In the genomic region with DNA sequence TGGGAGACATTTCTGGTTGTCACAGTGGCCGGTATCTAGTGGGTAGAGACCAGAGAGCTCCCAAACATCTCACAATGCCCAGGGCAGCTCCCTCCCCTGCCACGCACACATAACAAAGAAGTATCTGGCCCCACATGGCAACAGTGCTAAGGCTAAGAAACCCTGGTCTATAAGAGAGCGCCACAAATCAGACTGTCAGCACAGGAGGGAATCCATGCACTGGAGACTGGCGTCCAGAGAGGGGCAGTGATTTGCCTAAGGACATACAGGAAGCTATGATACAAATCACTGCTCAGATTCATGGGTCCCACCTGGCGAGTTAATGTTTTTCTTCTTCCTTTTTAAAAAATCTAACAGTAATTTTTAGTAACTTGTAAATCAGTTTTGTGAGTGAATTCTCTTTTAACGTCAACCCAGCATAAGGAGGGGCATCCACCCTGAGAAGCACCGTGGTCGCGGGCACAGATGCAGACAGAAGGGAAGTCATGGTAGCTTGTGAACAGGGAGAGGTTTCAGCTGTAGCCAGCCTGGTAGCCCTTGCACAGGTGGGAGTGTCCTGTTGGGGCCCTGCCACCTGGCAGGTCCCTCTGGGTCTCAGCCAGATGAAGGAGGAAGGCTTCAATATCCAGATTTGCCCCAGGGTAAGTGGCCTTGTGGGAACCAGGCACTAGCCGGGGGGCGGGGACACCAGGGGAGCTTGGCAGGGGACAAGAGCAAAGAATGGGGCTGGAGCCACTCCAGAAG, we compare ENCODE assay signal across 8 cellular contexts. TPM values are rescaled to one million over a fixed set of nuclear protein-coding genes. Genes with fewer than 3 reads are reported as not detected.
A peak's percentile ranks its signal among the peaks of the same experiment; 100 is the strongest.
DNase-seq lines count a peak whose midpoint lies in the region; ATAC-seq and TF ChIP-seq lines count a peak whose summit lies in the region.

No MANE protein-coding gene starts in this region.

- in situ Hi-C loops in mammary epithelial cell (cut with MboI; ENCODE audit: low sequenced_read_pairs in 2 of 2) = no loop called here

- DNase-seq in breast epithelium (ENCODE audit: low spot score in 2 of 2) (peak in 1 of 2 donors; percentile 38), mammary epithelial cell (no peak), memory B cell (ENCODE audit: low spot score in 2 of 2) (peak in 1 of 2 donors; percentile 19), upper lobe of left lung (peak in 1 of 2 donors; percentile 65), DMS53 treated with DMSO at 0.1 percent for 48 hours (lab: John Stamatoyannopoulos, UW; ENCODE audit: unreplicated experiment) (no peak), GM19238 (ENCODE audit: insufficient read length, low spot score) (no peak), T1000 (lab: John Stamatoyannopoulos, UW) (no peak)
- DNase-seq in activated T-cell treated with anti-CD3 and anti-CD28 coated beads, Interleukin-2, amount 50 U/mL, for 48 hours = peak; percentile 18

- H3K9ac ChIP-seq in mammary epithelial cell (ENCODE audit: insufficient read depth, low read length) = no peak overlapping the region

- intact Hi-C loops in breast epithelium (cut with DNase I; ENCODE audit: low total_unique reads) (no loop called here), mammary epithelial cell (cut with micrococcal nuclease) (no loop called here)

- no peak for TF ChIP-seq POLR2A in breast epithelium (IDR thresholded peaks at IDR 0.05)
- no peak for TF ChIP-seq POLR2A in upper lobe of left lung (IDR thresholded peaks at IDR 0.05)

- no peak overlapping the region for H3K4me3 ChIP-seq in breast epithelium
- H3K4me3 ChIP-seq in mammary epithelial cell (replicated peaks in 1 of 3; ENCODE audit: insufficient read depth in 1 of 3, low read depth in 2 of 3, low read length in 3 of 3) = no peak overlapping the region
- H3K4me3 ChIP-seq in upper lobe of left lung = no peak overlapping the region

- H4K20me1 ChIP-seq in mammary epithelial cell (ENCODE audit: insufficient read depth, low read length) = no peaks in the 10 kb centered on the region

- 75% methylated on average over 10 of the region's 11 CpGs for WGBS in mammary epithelial cell (ENCODE audit: low coverage, missing lambda C conversion rate)
- 79 to 88% methylated on average over 9 to 11 of the region's 11 CpGs for WGBS in upper lobe of left lung, 2 donors

- TF ChIP-seq CTCF in breast epithelium (IDR thresholded peaks at IDR 0.05) (no peak), mammary epithelial cell (conservative IDR thresholded peaks at IDR 0.05 in 1 of 2, IDR thresholded peaks at IDR 0.05 in 1 of 2; ENCODE audit: extremely low read depth in 1 of 2, insufficient read depth in 1 of 2, low read depth in 1 of 2, low read length in 2 of 2) (no peak), upper lobe of left lung (IDR thresholded peaks at IDR 0.05) (no peak)

- peaks cover 55% of the 10 kb centered on the region for H3K4me1 Mint-ChIP-seq in memory B cell

- peaks cover 27% of the 10 kb centered on the region for H3K36me3 Mint-ChIP-seq in memory B cell

- no peaks in the 10 kb centered on the region for H3K27me3 ChIP-seq in breast epithelium
- H3K27me3 ChIP-seq in mammary epithelial cell (ENCODE audit: insufficient read depth, low read length) = no peaks in the 10 kb centered on the region
- no peaks in the 10 kb centered on the region for H3K27me3 ChIP-seq in upper lobe of left lung

- H3K79me2 ChIP-seq in mammary epithelial cell (ENCODE audit: insufficient read depth, low read length) = no peaks in the 10 kb centered on the region

- dilution Hi-C loops in mammary epithelial cell (cut with HindIII; ENCODE audit: low sequenced_read_pairs) = no loop called here

- no peaks in the 10 kb centered on the region for H3K27me3 Mint-ChIP-seq in memory B cell

- ATAC-seq in memory B cell (ENCODE audit: low read depth) (peak; percentile 65), upper lobe of left lung (ENCODE audit: low FRiP score in 2 of 2) (no peak)

- H3K9me3 ChIP-seq in breast epithelium (no peaks in the 10 kb centered on the region), mammary epithelial cell (replicated peaks; ENCODE audit: insufficient read depth, low read length) (no peaks in the 10 kb centered on the region), upper lobe of left lung (no peaks in the 10 kb centered on the region)

- no TSS peak for BruUV-seq in mammary epithelial cell (replicated peaks; lab: Mats Ljungman, UMichigan)

- H3K36me3 ChIP-seq in breast epithelium (no peaks in the 10 kb centered on the region), mammary epithelial cell (ENCODE audit: insufficient read depth, low read length) (no peaks in the 10 kb centered on the region), upper lobe of left lung (peaks cover 0 to 13% (median 2%) of the 10 kb centered on the region in 4 donors)

- H3K4me1 ChIP-seq in breast epithelium = peaks cover 0 to 17% of the 10 kb centered on the region in 2 donors
- peaks cover 29% of the 10 kb centered on the region for H3K4me1 ChIP-seq in mammary epithelial cell (ENCODE audit: insufficient read depth, low read length)
- H3K4me1 ChIP-seq in upper lobe of left lung = peaks cover 27 to 32% (median 28%) of the 10 kb centered on the region in 4 donors

- H3K4me2 ChIP-seq in mammary epithelial cell (ENCODE audit: insufficient read depth, low read depth, low read length) = no peak overlapping the region

- CTCF ChIA-PET in mammary epithelial cell (lab: Charles Lee; ENCODE audit: low non-redundant PET) = no interaction called here

- H2AFZ ChIP-seq in mammary epithelial cell (ENCODE audit: low read depth, low read length) = no peak overlapping the region

- H3K27ac ChIP-seq in breast epithelium (peak overlapping the region; percentile 22 to 66), mammary epithelial cell (ENCODE audit: insufficient read depth, low read depth, low read length) (no peak overlapping the region), upper lobe of left lung (peak overlapping the region in 3 of 4 donors; percentile 84 to 92 (median 85))

- peak overlapping the region; percentile 70 for H3K27ac Mint-ChIP-seq in memory B cell

- no peaks in the 10 kb centered on the region for H3K9me3 Mint-ChIP-seq in memory B cell

- H3K4me3 Mint-ChIP-seq in memory B cell = peak overlapping the region; percentile 53

- peak in 1 of 4 donors; percentile 24 for TF ChIP-seq EP300 in upper lobe of left lung (IDR thresholded peaks at IDR 0.05)

RNA-seq across cellular contexts. Expression of gene ISG20, which starts 8.7 kb away (rescaled TPM):
- total RNA-seq in breast epithelium = 10 to 100 TPM in 2 of 3 donors, 1 to 10 TPM in 1; 7.4 to 34.4 (median 18.6) TPM
- total RNA-seq in mammary epithelial cell = 1 to 10 TPM; 1.0 to 2.9 TPM
- 7.9 TPM for polyA plus RNA-seq in mammary epithelial cell
- polyA minus RNA-seq in mammary epithelial cell = 16.8 TPM
- 100 to 1,000 TPM in 1 of 6 donors, 10 to 100 TPM in 5; 41.3 to 119 (median 67.0) TPM for total RNA-seq in upper lobe of left lung

RNA-seq across cellular contexts. Expression of gene AEN, which starts 26.4 kb away (rescaled TPM):
- total RNA-seq in breast epithelium (10 to 100 TPM; 11.7 to 21.6 (median 18.1) TPM), mammary epithelial cell (10 to 100 TPM; 31.8 to 42.7 TPM), upper lobe of left lung (10 to 100 TPM in 5 of 6 donors, 1 to 10 TPM in 1; 7.5 to 37.6 (median 18.4) TPM)
- polyA plus RNA-seq in mammary epithelial cell = 29.2 TPM
- 80.7 TPM for polyA minus RNA-seq in mammary epithelial cell

Comparison
In these comparisons a context has a peak if more than half of its experiments do, and no peak if none do; other contexts are left out.
1. DNase-seq: peak in activated T-cell treated with anti-CD3 and anti-CD28 coated beads, Interleukin-2, amount 50 U/mL, for 48 hours (2 of 2); none in mammary epithelial cell (single experiment), DMS53 treated with DMSO at 0.1 percent for 48 hours (single experiment), GM19238 (single experiment) and T1000 (single experiment).